19 cellular contexts compared by ENCODE assay signal in the genomic region with DNA sequence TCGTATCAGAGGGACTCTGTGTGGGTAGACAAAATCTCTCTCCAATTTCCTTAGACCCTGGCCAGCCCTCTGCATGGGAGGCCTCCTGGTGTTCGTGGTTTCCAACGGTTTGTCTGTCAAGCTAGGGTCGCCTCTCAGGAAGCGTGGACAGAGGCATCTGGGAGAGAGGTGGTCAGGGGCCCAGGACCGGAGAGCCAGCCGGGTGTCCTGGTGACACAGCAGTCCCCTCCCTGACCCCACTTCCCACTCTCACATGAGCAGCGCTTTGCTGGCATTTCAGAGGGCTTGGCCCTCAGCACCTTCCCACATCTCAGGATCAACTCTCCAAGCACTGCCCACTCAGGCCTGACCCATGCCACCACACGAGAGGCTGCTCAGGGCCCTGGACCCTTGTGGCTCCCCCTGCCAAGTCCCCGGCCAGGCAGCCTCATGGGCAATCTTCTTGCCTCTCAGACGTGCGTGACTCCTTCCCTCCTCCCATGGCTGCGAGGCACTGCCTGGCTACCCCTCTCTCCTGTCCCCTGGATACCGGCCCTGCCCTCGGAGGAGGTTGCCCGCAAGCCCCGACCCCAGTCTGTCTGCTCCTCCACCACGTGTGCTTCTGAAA.
A peak's percentile ranks its signal among the peaks of the same experiment; 100 is the strongest.
DNase-seq lines count a peak whose midpoint lies in the region; ATAC-seq and TF ChIP-seq lines count a peak whose summit lies in the region.
"Had no signal": no experiment of that assay in that cellular context is flagged by ENCODE, and none has a peak within 500 bp of the region (broad histone marks: within the 10 kb centered on the region; RNA-seq: fewer than 3 reads in every experiment).

No MANE protein-coding gene starts in this region.

- CTCF ChIA-PET in RWPE1 (lab: Yijun Ruan, JAX), result no interaction called here

- H4K20me1 ChIP-seq in BLaER1 treated with 17β-estradiol and CSF1 and Interleukin-3, amounts not matched to agents 10 nM and 100 nM, result no peaks in the 10 kb centered on the region

- H3K27ac ChIP-seq in BLaER1 treated with 17β-estradiol and CSF1 and Interleukin-3, amounts not matched to agents 10 nM and 100 nM, result peak overlapping the region; percentile 24 to 71 (median 54); a peak in 21 of 22 replicates
- H3K27ac ChIP-seq in RWPE1, result no peak overlapping the region
- H3K27ac ChIP-seq: C4-2B, HL-60, SJCRH30 had no signal

- peak overlapping the region; percentile 66 to 90 (median 80) for H3K4me2 ChIP-seq in BLaER1 treated with 17β-estradiol and CSF1 and Interleukin-3, amounts not matched to agents 10 nM and 100 nM

- H3K36me3 ChIP-seq in BLaER1 treated with 17β-estradiol and CSF1 and Interleukin-3, amounts not matched to agents 10 nM and 100 nM, result no peaks in the 10 kb centered on the region
- H3K36me3 ChIP-seq: SJCRH30 had no signal

- H3K4me1 ChIP-seq in BLaER1 treated with 17β-estradiol and CSF1 and Interleukin-3, amounts not matched to agents 10 nM and 100 nM, result peaks cover 37 to 78% (median 54%) of the 10 kb centered on the region in 10 experiments

- H3K4me3 ChIP-seq in BLaER1 treated with 17β-estradiol and CSF1 and Interleukin-3, amounts not matched to agents 10 nM and 100 nM, result peak overlapping the region in 1 of 10 experiments; percentile 10; a peak in 1 of 20 replicates
- H3K4me3 ChIP-seq in NB4 (ENCODE audit: low read depth, low read length), result no peak overlapping the region
- H3K4me3 ChIP-seq: SJCRH30 had no signal

- peak overlapping the region in 9 of 11 experiments; percentile 8 to 63 (median 31); a peak in 14 of 22 replicates for H3K9ac ChIP-seq in BLaER1 treated with 17β-estradiol and CSF1 and Interleukin-3, amounts not matched to agents 10 nM and 100 nM

- peaks cover 14 to 28% (median 21%) of the 10 kb centered on the region in 11 experiments for H3K9me3 ChIP-seq in BLaER1 treated with 17β-estradiol and CSF1 and Interleukin-3, amounts not matched to agents 10 nM and 100 nM (replicated peaks in 1 of 11)
- H3K9me3 ChIP-seq: SJCRH30 had no signal

- ATAC-seq in HG02981 (IDR thresholded peaks at IDR 0.05; ENCODE audit: unreplicated experiment), result no peak

- no peak for TF ChIP-seq POLR2A in NB4 (IDR thresholded peaks at IDR 0.05; ENCODE audit: extremely low read depth, insufficient read length)

- H3K27me3 ChIP-seq in BLaER1 treated with 17β-estradiol and CSF1 and Interleukin-3, amounts not matched to agents 10 nM and 100 nM, result no peaks in the 10 kb centered on the region

- POLR2A ChIA-PET in RWPE1 (lab: Yijun Ruan, JAX; ENCODE audit: low non-redundant PET), result no interaction called here

- peak; percentile 56 for DNase-seq in NB4 (ENCODE audit: low read depth)
- peak; percentile 31 to 55 for DNase-seq in dermis microvascular lymphatic vessel endothelial cell (ENCODE audit: low read depth in 2 of 2)
- peak; percentile 69 for DNase-seq in posterior vena cava (ENCODE audit: low spot score)
- DNase-seq in RWPE1 (ENCODE audit: low spot score), result no peak
- DNase-seq in activated CD4-positive, alpha-beta T cell treated with anti-CD3 and anti-CD28 coated beads for 48 hours, result no peak
- DNase-seq: activated naive CD4-positive, alpha-beta T cell; activated T-cell treated with anti-CD3 and anti-CD28 coated beads, Interleukin-2, amount 50 U/mL, for 48 hours; EL; glutamatergic neuron; NCI-H1105 treated with DMSO at 0.1 percent for 48 hours; NCI-H2029; NCI-H345; PC-3; T-cell had no signal

- intact Hi-C loops in posterior vena cava (cut with DNase I), result no loop called here

- TF ChIP-seq CTCF in NB4 (IDR thresholded peaks at IDR 0.05; ENCODE audit: low read depth, low read length) (no peak), RWPE1 (conservative IDR thresholded peaks at IDR 0.05; ENCODE audit: low read depth) (no peak)

Comparison
In these comparisons a context has a peak if more than half of its experiments do, and no peak if none do; other contexts are left out.
1. DNase-seq: peak in NB4 (single experiment), dermis microvascular lymphatic vessel endothelial cell (2 of 2) and posterior vena cava (single experiment); none in RWPE1 (single experiment) and activated CD4-positive, alpha-beta T cell treated with anti-CD3 and anti-CD28 coated beads for 48 hours (single experiment).